In the genomic region with DNA sequence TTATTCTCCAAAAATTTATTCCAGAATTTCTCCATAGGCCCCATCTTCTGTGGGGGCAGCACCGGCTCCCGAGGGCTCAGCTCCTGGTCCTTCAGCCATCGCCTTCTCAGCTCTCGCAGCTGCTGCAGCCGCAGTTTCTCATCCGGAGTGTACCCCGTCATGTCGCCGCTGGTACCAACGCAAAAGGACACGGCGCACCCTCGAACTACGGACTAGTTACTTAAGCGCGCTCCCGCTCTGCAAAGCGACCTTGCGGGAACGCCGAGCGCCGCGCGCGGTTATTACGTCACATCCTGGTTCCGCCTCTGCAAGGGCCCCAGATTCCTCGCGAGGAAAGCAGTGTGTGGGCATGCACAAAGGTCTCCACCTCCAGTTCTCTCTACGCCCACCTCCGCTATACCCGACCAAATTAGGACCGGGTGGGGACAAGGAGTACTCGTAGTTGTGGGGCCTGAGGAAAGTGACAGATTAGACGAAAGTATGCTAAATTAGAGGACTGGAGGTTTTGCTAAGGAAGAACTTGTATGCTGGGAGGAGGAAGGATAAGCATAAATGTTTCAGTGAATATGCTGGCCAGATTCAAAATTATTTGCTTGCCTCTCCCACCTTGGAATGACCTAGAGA, we compare ENCODE assay signal across 8 cellular contexts. TPM values are rescaled to one million over a fixed set of nuclear protein-coding genes. Genes with fewer than 3 reads are reported as not detected.
DNase-seq lines count a peak whose midpoint lies in the region; ATAC-seq lines count a peak whose summit lies in the region.

Gene NDUFB6 (minus strand): TSS at position 260 of the 624 bp plus-strand sequence. CDS start 99 bp downstream, at position 161.

- peak within 1 kb of the TSS in 1 of 2 experiments; percentile 95 for H3K14ac ChIP-seq in mesenchymal stem cell (ENCODE audit: low read length in 2 of 2)

- peaks cover 0 to 9% of the 10 kb centered on the region in 2 donors for H3K27me3 Mint-ChIP-seq in effector memory CD8-positive, alpha-beta T cell

- H4K8ac ChIP-seq in mesenchymal stem cell (ENCODE audit: low read length): peak within 1 kb of the TSS; percentile 95

- peak within 1 kb of the TSS; percentile 100 for H3K4me3 Mint-ChIP-seq in effector memory CD8-positive, alpha-beta T cell

- peak within 1 kb of the TSS; percentile 97 for H3K9ac ChIP-seq in mesenchymal stem cell (ENCODE audit: low read length)

- H3K27me3 ChIP-seq in mesenchymal stem cell (ENCODE audit: control insufficient read depth in 1 of 2, insufficient read depth in 1 of 2, low read length in 2 of 2): no peaks in the 10 kb centered on the region

- peaks cover 3 to 10% of the 10 kb centered on the region in 2 experiments for H3K36me3 ChIP-seq in mesenchymal stem cell (ENCODE audit: control insufficient read depth in 1 of 2, insufficient read depth in 2 of 2, low read depth in 1 of 2, low read length in 2 of 2)

- H3K4me1 Mint-ChIP-seq in effector memory CD8-positive, alpha-beta T cell (ENCODE audit: low read depth in 2 of 2): peaks cover 19 to 29% of the 10 kb centered on the region in 2 donors

- under 1% methylated on average over 34 of the region's 36 CpGs for WGBS in mesenchymal stem cell

- H3K18ac ChIP-seq in mesenchymal stem cell (ENCODE audit: low read depth in 1 of 2, low read length in 2 of 2): peak within 1 kb of the TSS; percentile 23 to 75

- peak within 1 kb of the TSS; percentile 97 to 98 for H3K27ac Mint-ChIP-seq in effector memory CD8-positive, alpha-beta T cell

- no peak within 1 kb of the TSS for H2BK5ac ChIP-seq in mesenchymal stem cell (ENCODE audit: low read depth, low read length, poor library complexity, severe bottlenecking)

- H2BK15ac ChIP-seq in mesenchymal stem cell (ENCODE audit: low read depth, poor library complexity, severe bottlenecking): no peak within 1 kb of the TSS

- peak within 1 kb of the TSS; percentile 67 for H3K27ac ChIP-seq in mesenchymal stem cell (ENCODE audit: low read length, poor library complexity, severe bottlenecking)

- H2BK12ac ChIP-seq in mesenchymal stem cell (ENCODE audit: low read length in 2 of 2): no peak within 1 kb of the TSS

- DNase-seq in CMK (ENCODE audit: low read depth) (peak; percentile 89), HT1080 (ENCODE audit: low read depth) (peak; percentile 92), NOMO-1 treated with DMSO at 0.1 percent for 48 hours (lab: John Stamatoyannopoulos, UW; ENCODE audit: unreplicated experiment) (peak; percentile 93), mesenchymal stem cell (peak; percentile 92)
- DNase-seq in activated CD8-positive, alpha-beta memory T cell treated with anti-CD3 and anti-CD28 coated beads for 4 hours (ENCODE audit: low read depth in 2 of 2): peak; percentile 94 to 95
- DNase-seq in effector memory CD8-positive, alpha-beta T cell: peak; percentile 95 to 96 (median 96)
- DNase-seq in stimulated activated CD8-positive, alpha-beta memory T cell treated with anti-CD3 and anti-CD28 coated beads, Interleukin-12 subunit alpha, Interleukin-12 subunit beta, amount 100 ng/mL, for 4 hours (ENCODE audit: low read depth): peak; percentile 93

- H3K4ac ChIP-seq in mesenchymal stem cell (ENCODE audit: low read depth in 1 of 2, low read length in 2 of 2): peak within 1 kb of the TSS in 1 of 2 experiments; percentile 67

- H3K9me3 ChIP-seq in mesenchymal stem cell (ENCODE audit: control insufficient read depth, low read length): no peaks in the 10 kb centered on the region

- H2BK120ac ChIP-seq in mesenchymal stem cell (ENCODE audit: low read depth, low read length): no peak within 1 kb of the TSS

- no peak within 1 kb of the TSS for H3K23ac ChIP-seq in mesenchymal stem cell (ENCODE audit: low read length in 2 of 2)

- H3K4me1 ChIP-seq in mesenchymal stem cell (ENCODE audit: control insufficient read depth, insufficient read depth, low read depth, low read length): peaks cover 1% of the 10 kb centered on the region

- no peaks in the 10 kb centered on the region for H3K9me3 Mint-ChIP-seq in effector memory CD8-positive, alpha-beta T cell

- H3K79me1 ChIP-seq in mesenchymal stem cell (replicated peaks; ENCODE audit: low read length, poor library complexity, severe bottlenecking): peaks cover 12% of the 10 kb centered on the region

- peak within 1 kb of the TSS; percentile 98 for H3K4me2 ChIP-seq in mesenchymal stem cell (ENCODE audit: low read length, poor library complexity, severe bottlenecking)

- H2AK5ac ChIP-seq in mesenchymal stem cell (ENCODE audit: low read length, severe bottlenecking): no peak within 1 kb of the TSS

- peak; percentile 82 for ATAC-seq in GM21360 (IDR thresholded peaks at IDR 0.05; ENCODE audit: unreplicated experiment)
- peak; percentile 81 for ATAC-seq in effector memory CD8-positive, alpha-beta T cell (replicated peaks)

- H3K4me3 ChIP-seq in mesenchymal stem cell (ENCODE audit: insufficient read depth in 1 of 2, low read depth in 1 of 2, low read length in 2 of 2): peak within 1 kb of the TSS; percentile 89 to 98

- H2AFZ ChIP-seq in mesenchymal stem cell (ENCODE audit: low read depth, low read length): peak within 1 kb of the TSS; percentile 79

- no peak within 1 kb of the TSS for H4K91ac ChIP-seq in mesenchymal stem cell (ENCODE audit: low read length)

- H3K36me3 Mint-ChIP-seq in effector memory CD8-positive, alpha-beta T cell (ENCODE audit: insufficient read depth): peaks cover 28% of the 10 kb centered on the region

RNA-seq across cellular contexts. Expression of gene NDUFB6, which starts in this region (rescaled TPM):
- 101 and 142 TPM in 2 replicates for total RNA-seq in HT1080 (2014; rRNA removed; shearing (Covaris generic))
- polyA plus RNA-seq in HT1080 (2015; cell fraction: cytosol; rRNA removed): 125 and 127 TPM in 2 replicates
- polyA plus RNA-seq in HT1080 (2015; cell fraction: nucleus; rRNA removed): 55.5 and 66.4 TPM in 2 replicates
- polyA plus RNA-seq in mesenchymal stem cell (2013, experiment 1 of 2): 66.2 TPM
- polyA plus RNA-seq in mesenchymal stem cell (2013, experiment 2 of 2): 72.8 TPM

Comparison
In these comparisons a context has a peak if more than half of its experiments do, and no peak if none do; other contexts are left out.
1. Peak in every context shown above with its lines: DNase-seq, ATAC-seq, H3K4me3 ChIP-seq and H3K27ac ChIP-seq.